8 cellular contexts compared by ENCODE assay signal in genomic region chr18:37836571-37836970, GRCh38.
"Had no signal": no experiment of that assay in that cellular context is flagged by ENCODE, and none has a peak within 500 bp of the region (broad histone marks: within the 10 kb centered on the region; RNA-seq: fewer than 3 reads in every experiment).

No MANE protein-coding gene starts in this region.

- H3K9ac ChIP-seq: GM23248 had no signal

- ATAC-seq: GM23338, HCT116 had no signal

- DNase-seq: GM23248, GOT3, H7, H9, HCEC 1CT, HFFc6 had no signal

- H3K4me3 Mint-ChIP-seq: GM23338, H9, HFFc6 had no signal

- H3K4me3 ChIP-seq: GM23248, GM23338 had no signal

- H3K27ac Mint-ChIP-seq: GM23338, H9, HFFc6 had no signal

- H3K27ac ChIP-seq: GM23248 had no signal

- H3K4me2 ChIP-seq: GM23338 had no signal
